Comparison of ENCODE assay signal across 10 cellular contexts in genomic region chr9:36317766-36318165, GRCh38. TPM values are rescaled to one million over a fixed set of nuclear protein-coding genes. Genes with fewer than 3 reads are reported as not detected.
DNase-seq lines count a peak whose midpoint lies in the region; TF ChIP-seq lines count a peak whose summit lies in the region.
"Had no signal": no experiment of that assay in that cellular context is flagged by ENCODE, and none has a peak within 500 bp of the region (broad histone marks: within the 10 kb centered on the region; RNA-seq: fewer than 3 reads in every experiment).

No MANE protein-coding gene starts in this region.

- H3K27ac ChIP-seq in epithelial cell of prostate (peak overlapping the region; percentile 99), trophoblast cell (ENCODE audit: low read depth, low read length) (no peak overlapping the region), brain microvascular endothelial cell (no peak overlapping the region)

- H3K79me1 ChIP-seq in trophoblast cell (ENCODE audit: low read length), result no peaks in the 10 kb centered on the region

- no peak overlapping the region for H3K4me2 ChIP-seq in trophoblast cell (ENCODE audit: low read length)

- peaks cover 1% of the 10 kb centered on the region for H3K9me3 ChIP-seq in trophoblast cell (ENCODE audit: insufficient read depth, low read depth, low read length)

- WGBS in trophoblast cell (ENCODE audit: extremely low coverage, insufficient coverage, insufficient read length), result no CpG with 5 or more reads among the region's 6 CpGs

- no peak overlapping the region for H2BK120ac ChIP-seq in trophoblast cell (ENCODE audit: insufficient read depth, low read length, poor library complexity)

- H4K8ac ChIP-seq in trophoblast cell (ENCODE audit: low read depth, low read length), result no peak overlapping the region

- H3K18ac ChIP-seq in trophoblast cell (ENCODE audit: low read length), result peak overlapping the region; percentile 55

- H3K4me3 ChIP-seq in trophoblast cell (ENCODE audit: low read depth, low read length) (no peak overlapping the region), brain microvascular endothelial cell (ENCODE audit: low read depth, low read length) (no peak overlapping the region)

- H2BK5ac ChIP-seq in trophoblast cell (ENCODE audit: low read depth, low read length, poor library complexity), result no peak overlapping the region

- DNase-seq in Daoy (ENCODE audit: low read depth), result peak; percentile 63
- DNase-seq in NCI-H510A (lab: John Stamatoyannopoulos, UW), result peak; percentile 75
- DNase-seq in epithelial cell of prostate (ENCODE audit: low read depth, low spot score), result peak; percentile 97
- no peak for DNase-seq in trophoblast cell
- DNase-seq in GM13976 (ENCODE audit: low spot score), result no peak
- no peak for DNase-seq in inferior parietal cortex (ENCODE audit: extremely low spot score)
- no peak for DNase-seq in brain microvascular endothelial cell
- no peak for DNase-seq in stimulated activated CD4-positive, alpha-beta T cell treated with anti-CD3 and anti-CD28 coated beads, Interleukin-2, amount 100 ng/mL, for 24 hours
- DNase-seq: NCI-H2081 treated with DMSO at 0.1 percent for 48 hours, occipital lobe had no signal

- peaks cover 5 to 8% of the 10 kb centered on the region in 2 experiments for H3K4me1 ChIP-seq in trophoblast cell (ENCODE audit: control insufficient read depth in 1 of 2, insufficient read depth in 2 of 2, low read length in 2 of 2)

- H4K12ac ChIP-seq in trophoblast cell (ENCODE audit: low read depth, low read length), result no peak overlapping the region

- H2BK12ac ChIP-seq in trophoblast cell (ENCODE audit: low read length), result no peak overlapping the region

- H3K36me3 ChIP-seq in trophoblast cell (ENCODE audit: control insufficient read depth in 1 of 2, insufficient read depth in 2 of 2, low read length in 2 of 2) (no peaks in the 10 kb centered on the region), brain microvascular endothelial cell (replicated peaks) (no peaks in the 10 kb centered on the region)

- no peak overlapping the region for H2AK5ac ChIP-seq in trophoblast cell (ENCODE audit: low read length)

- H3K27me3 ChIP-seq in trophoblast cell (ENCODE audit: insufficient read depth, low read length), result no peaks in the 10 kb centered on the region
- H3K27me3 ChIP-seq in brain microvascular endothelial cell (replicated peaks), result no peaks in the 10 kb centered on the region

- H3K14ac ChIP-seq in trophoblast cell (ENCODE audit: low read length), result peak overlapping the region; percentile 58

- no peak for TF ChIP-seq CTCF in GM13976 (IDR thresholded peaks at IDR 0.05; ENCODE audit: borderline replicate concordance, control extremely low read depth, extremely low read depth, insufficient read depth, missing control alignments)
- TF ChIP-seq CTCF in brain microvascular endothelial cell (IDR thresholded peaks at IDR 0.05; ENCODE audit: low read depth, low read length, missing control alignments), result no peak

- H3K4ac ChIP-seq in trophoblast cell (ENCODE audit: low read depth, low read length), result no peak overlapping the region

- in situ Hi-C loops in GM13976 (cut with MboI; ENCODE audit: low sequenced_read_pairs, unreplicated experiment) (no loop called here), brain microvascular endothelial cell (cut with HindIII; ENCODE audit: low pct_ligation_motif_present, low sequenced_read_pairs) (no loop called here)

- H4K91ac ChIP-seq in trophoblast cell (ENCODE audit: low read depth, low read length), result no peak overlapping the region

- H3K23ac ChIP-seq in trophoblast cell (ENCODE audit: low read length), result no peak overlapping the region

- no peak overlapping the region for H3K9ac ChIP-seq in trophoblast cell (ENCODE audit: low read length)

- H3K79me2 ChIP-seq in trophoblast cell (ENCODE audit: control insufficient read depth, insufficient read depth, low read length, poor library complexity), result no peaks in the 10 kb centered on the region

- H2AFZ ChIP-seq in trophoblast cell (ENCODE audit: insufficient read depth, low read length, poor library complexity), result no peak overlapping the region

RNA-seq across cellular contexts. Expression of gene GNE, which starts 59.5 kb away (rescaled TPM):
- total RNA-seq in Daoy (2014; rRNA removed; shearing (Covaris generic)), result 15.0 and 20.3 TPM in 2 replicates
- 38.9 and 42.9 TPM in 2 replicates for polyA plus RNA-seq in trophoblast cell (2013)

Comparison
In these comparisons a context has a peak if more than half of its experiments do, and no peak if none do; other contexts are left out.
1. DNase-seq: peak in Daoy (single experiment), NCI-H510A (single experiment) and epithelial cell of prostate (single experiment); none in trophoblast cell (0 of 2), GM13976 (single experiment), inferior parietal cortex (single experiment), brain microvascular endothelial cell (single experiment) and stimulated activated CD4-positive, alpha-beta T cell treated with anti-CD3 and anti-CD28 coated beads, Interleukin-2, amount 100 ng/mL, for 24 hours (0 of 2).